8 cellular contexts compared by ENCODE assay signal in the genomic region with DNA sequence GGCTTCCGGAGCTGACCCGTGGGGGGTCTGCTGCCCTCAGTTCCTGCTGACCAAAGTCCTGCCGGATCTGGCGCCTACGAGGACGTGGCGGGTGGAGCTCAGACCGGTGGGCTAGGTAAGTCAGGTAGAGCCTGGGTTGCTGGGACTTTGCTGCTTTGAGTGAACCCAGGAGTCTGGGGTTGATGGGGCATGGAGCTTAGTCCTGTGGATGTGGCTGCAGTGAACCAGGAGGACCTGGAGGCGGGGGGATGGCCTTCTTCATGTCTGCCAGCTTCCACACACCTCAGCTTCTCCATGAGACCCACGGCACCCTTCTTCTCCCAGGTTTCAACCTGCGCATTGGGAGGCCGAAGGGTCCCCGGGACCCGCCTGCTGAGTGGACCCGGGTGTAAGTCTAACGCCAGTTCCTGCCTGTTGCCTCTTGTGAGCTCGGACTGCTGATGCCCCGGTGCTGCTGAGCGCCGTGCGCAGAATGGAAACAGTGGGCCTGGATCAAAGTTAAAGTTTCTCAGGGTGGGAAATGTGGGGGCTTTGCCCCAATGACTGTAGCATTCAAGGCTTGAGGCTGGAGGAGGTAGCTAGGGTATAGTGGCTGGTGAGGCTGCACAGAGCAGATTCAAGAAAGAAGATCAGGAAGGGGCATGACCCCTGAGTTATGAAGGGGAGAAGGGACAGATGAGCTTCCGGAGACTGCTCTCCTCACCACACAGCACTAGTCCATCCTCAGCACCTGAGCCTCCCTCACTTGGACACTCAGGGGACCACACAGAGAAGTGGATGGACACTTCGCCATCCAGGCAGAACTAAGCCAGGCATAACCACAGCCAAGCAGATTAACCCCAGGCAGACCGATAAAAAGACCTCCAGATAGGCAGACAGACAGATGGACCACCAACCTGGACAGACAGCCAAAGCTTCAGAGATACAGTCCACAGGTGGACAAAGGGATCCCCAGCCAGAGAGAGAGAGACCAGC. TPM values are rescaled to one million over a fixed set of nuclear protein-coding genes. Genes with fewer than 3 reads are reported as not detected.
A peak's percentile ranks its signal among the peaks of the same experiment; 100 is the strongest.
DNase-seq lines count a peak whose midpoint lies in the region; ATAC-seq and TF ChIP-seq lines count a peak whose summit lies in the region.

No MANE protein-coding gene starts in this region.

- H3K36me3 Mint-ChIP-seq in activated CD8-positive, alpha-beta T cell treated with anti-CD3 and anti-CD28 coated beads for 36 hours (ENCODE audit: low read depth): peaks cover 48% of the 10 kb centered on the region

- peak overlapping the region; percentile 89 for H3K4me3 ChIP-seq in AG04450 (ENCODE audit: low read depth, low read length)
- H3K4me3 ChIP-seq in GM23248: peak overlapping the region; percentile 91
- peak overlapping the region; percentile 73 for H3K4me3 ChIP-seq in iPS-20b (ENCODE audit: low read length)

- WGBS in GM23248 (ENCODE audit: low coverage in 1 of 2, low lambda C conversion rate in 2 of 2, missing lambda C conversion rate in 2 of 2), 2 experiments: 32 to 33% methylated on average over 24 of the region's 24 CpGs

- peaks cover 61% of the 10 kb centered on the region for H3K4me1 Mint-ChIP-seq in activated CD8-positive, alpha-beta T cell treated with anti-CD3 and anti-CD28 coated beads for 36 hours (ENCODE audit: low read depth)

- no peaks in the 10 kb centered on the region for H3K9me2 ChIP-seq in GM23248 (ENCODE audit: insufficient read depth)

- no peak for TF ChIP-seq CTCF in AG04450 (IDR thresholded peaks at IDR 0.05; ENCODE audit: low read depth, low read length)
- peak; percentile 47 for TF ChIP-seq CTCF in activated CD8-positive, alpha-beta T cell treated with anti-CD3 and anti-CD28 coated beads for 36 hours (IDR thresholded peaks at IDR 0.05)

- H3K4me2 ChIP-seq in GM23248 (ENCODE audit: unreplicated experiment): peak overlapping the region; percentile 94

- H3F3A ChIP-seq in GM23248 (ENCODE audit: insufficient read depth): no peaks in the 10 kb centered on the region

- no peaks in the 10 kb centered on the region for H4K20me1 ChIP-seq in GM23248 (ENCODE audit: insufficient read depth)

- H3K27me3 ChIP-seq in AG04450 (ENCODE audit: control insufficient read depth, insufficient read depth, low read length) (no peaks in the 10 kb centered on the region), GM23248 (replicated peaks; ENCODE audit: insufficient read depth) (no peaks in the 10 kb centered on the region), iPS-20b (ENCODE audit: insufficient read depth, low read length) (0 out of 2 replicates have a peak, but pooled peaks cover 4% of the 10 kb centered on the region)

- peak overlapping the region; percentile 85 for H2AFZ ChIP-seq in GM23248

- H3K4me1 ChIP-seq in GM23248 (ENCODE audit: insufficient read depth) (peaks cover 19% of the 10 kb centered on the region), iPS-20b (ENCODE audit: insufficient read depth, low read length) (peaks cover 17% of the 10 kb centered on the region; the same call in 1 of the 2 replicates)

- peak overlapping the region; percentile 65 for H3K27ac ChIP-seq in AG04450 (ENCODE audit: low read depth, low read length)
- peak overlapping the region; percentile 54 for H3K27ac ChIP-seq in GM23248
- H3K27ac ChIP-seq in iPS-20b (ENCODE audit: low read length): no peak overlapping the region
- peak overlapping the region; percentile 75 for H3K27ac ChIP-seq in substantia nigra (ENCODE audit: low read depth, low read length, poor library complexity, severe bottlenecking)

- in situ Hi-C loops in GM23248 (cut with MboI): no loop called here

- H3K9me3 ChIP-seq in AG04450 (ENCODE audit: control insufficient read depth, insufficient read depth, low read length): no peaks in the 10 kb centered on the region; the same call in 1 of the 2 replicates
- no peaks in the 10 kb centered on the region for H3K9me3 ChIP-seq in GM23248 (ENCODE audit: low read depth)
- no peaks in the 10 kb centered on the region for H3K9me3 ChIP-seq in iPS-20b (ENCODE audit: insufficient read depth, low read depth, low read length)

- no peak for DNase-seq in AG04450 (ENCODE audit: low read depth, low spot score)
- peak; percentile 28 for DNase-seq in GM23248
- no peak for DNase-seq in activated CD8-positive, alpha-beta T cell treated with anti-CD3 and anti-CD28 coated beads for 36 hours
- peak in 1 of 49 donors; percentile 53 for DNase-seq in substantia nigra (lab: John Stamatoyannopoulos, UW)
- no peak for DNase-seq in NCI-H345 treated with DMSO at 0.1 percent for 48 hours (lab: John Stamatoyannopoulos, UW; ENCODE audit: unreplicated experiment)
- no peak for DNase-seq in NCI-H446 (lab: John Stamatoyannopoulos, UW)

- no peaks in the 10 kb centered on the region for H3K27me3 Mint-ChIP-seq in activated CD8-positive, alpha-beta T cell treated with anti-CD3 and anti-CD28 coated beads for 36 hours

- POLR2A ChIA-PET in AG04450 (lab: Yijun Ruan, JAX): interaction anchor here (0.9 to 1.3 kb wide), 5 partner anchors 15 to 36 kb away, joined by 3 to 5 read pairs (median 4); partner anchors contain the start of genes IMP4 and PTPN18
- POLR2A ChIA-PET in activated CD8-positive, alpha-beta T cell treated with anti-CD3 and anti-CD28 coated beads for 36 hours (lab: Charles Lee): interaction anchor here (0.7 to 2.0 kb wide), 9 partner anchors 11 to 34 kb away, joined by 3 to 18 read pairs (median 3); partner anchors contain the start of gene IMP4

- peak overlapping the region; percentile 91 for H3K4me3 Mint-ChIP-seq in activated CD8-positive, alpha-beta T cell treated with anti-CD3 and anti-CD28 coated beads for 36 hours

- H3K9ac ChIP-seq in GM23248: peak overlapping the region; percentile 91
- H3K9ac ChIP-seq in iPS-20b (ENCODE audit: low read depth, low read length): peak overlapping the region; percentile 82

- intact Hi-C loops in activated CD8-positive, alpha-beta T cell treated with anti-CD3 and anti-CD28 coated beads for 36 hours (cut with micrococcal nuclease): no loop called here

- H3K79me2 ChIP-seq in GM23248 (ENCODE audit: insufficient read depth): peaks cover 66% of the 10 kb centered on the region

- H3K9me3 Mint-ChIP-seq in activated CD8-positive, alpha-beta T cell treated with anti-CD3 and anti-CD28 coated beads for 36 hours: no peaks in the 10 kb centered on the region

- H3K27ac Mint-ChIP-seq in activated CD8-positive, alpha-beta T cell treated with anti-CD3 and anti-CD28 coated beads for 36 hours: peak overlapping the region; percentile 76

- H3K36me3 ChIP-seq in GM23248 (ENCODE audit: low read depth): peaks cover 6% of the 10 kb centered on the region
- peaks cover 5% of the 10 kb centered on the region; the same call in 1 of the 2 replicates for H3K36me3 ChIP-seq in iPS-20b (ENCODE audit: insufficient read depth, low read depth, low read length)

- peak; percentile 3 for ATAC-seq in activated CD8-positive, alpha-beta T cell treated with anti-CD3 and anti-CD28 coated beads for 36 hours
- ATAC-seq in HG03520 (IDR thresholded peaks at IDR 0.05; ENCODE audit: unreplicated experiment): no peak

- CTCF ChIA-PET in AG04450 (lab: Charles Lee): interaction anchor here (0.6 to 2.3 kb wide), 18 partner anchors 9 to 1945 kb away, joined by 3 to 29 read pairs (median 6); partner anchors contain the start of genes IMP4 and PTPN18
- CTCF ChIA-PET in activated CD8-positive, alpha-beta T cell treated with anti-CD3 and anti-CD28 coated beads for 36 hours (lab: Charles Lee): interaction anchor here (0.7 to 2.3 kb wide), 10 partner anchors 9 to 193 kb away, joined by 3 to 18 read pairs (median 4); partner anchors contain the start of genes IMP4 and PTPN18

RNA-seq across cellular contexts. Expression of gene PTPN18, which starts 17.3 kb away (rescaled TPM):
- polyA plus RNA-seq in AG04450 (2011; rRNA removed): 10.1 and 11.6 TPM in 2 replicates
- polyA minus RNA-seq in AG04450 (2011; rRNA and poly(A)+ RNA removed): 12.2 and 15.6 TPM in 2 replicates
- total RNA-seq in GM23248 (2014; rRNA removed; shearing (Covaris generic)): 17.5 and 24.3 TPM in 2 replicates
- polyA plus RNA-seq in GM23248 (2016; fragmentation: Nextera tagmentation; extraction: Ambion mirVana): 19.1 and 19.2 TPM in 2 replicates
- 10 to 100 TPM; 32.9 to 35.4 TPM for total RNA-seq in activated CD8-positive, alpha-beta T cell treated with anti-CD3 and anti-CD28 coated beads for 36 hours

RNA-seq across cellular contexts. Expression of gene IMP4, which starts 30.4 kb away (rescaled TPM):
- polyA plus RNA-seq in AG04450 (2011; rRNA removed) (51.0 and 79.5 TPM in 2 replicates), GM23248 (2016; fragmentation: Nextera tagmentation; extraction: Ambion mirVana) (79.1 and 90.4 TPM in 2 replicates)
- polyA minus RNA-seq in AG04450 (2011; rRNA and poly(A)+ RNA removed): 39.6 and 80.1 TPM in 2 replicates
- 109 and 110 TPM in 2 replicates for total RNA-seq in GM23248 (2014; rRNA removed; shearing (Covaris generic))
- 100 to 1,000 TPM; 160 to 163 TPM for total RNA-seq in activated CD8-positive, alpha-beta T cell treated with anti-CD3 and anti-CD28 coated beads for 36 hours
